12 cellular contexts compared by ENCODE assay signal in genomic region chr20:184288-184687, GRCh38. TPM values are rescaled to one million over a fixed set of nuclear protein-coding genes. Genes with fewer than 3 reads are reported as not detected.
"Had no signal": no experiment of that assay in that cellular context is flagged by ENCODE, and none has a peak within 500 bp of the region (broad histone marks: within the 10 kb centered on the region; RNA-seq: fewer than 3 reads in every experiment).

No MANE protein-coding gene starts in this region.

- H3K27ac ChIP-seq: GM23248 had no signal

- ATAC-seq: GM23338, HCT116 had no signal

- H3K27ac Mint-ChIP-seq: GM23338, H9, HFFc6 had no signal

- H3K36me3 ChIP-seq: HAP-1 had no signal

- H2AFZ ChIP-seq: GM23248, GM23338 had no signal

- H3K4me3 Mint-ChIP-seq: GM23338, H9, HFFc6 had no signal

- H3K4me3 ChIP-seq: GM23248, GM23338, HAP-1 had no signal

- H3K9ac ChIP-seq: GM23248 had no signal

- H3K9me3 ChIP-seq: HAP-1 had no signal

- FAIRE-seq: H1, H54 had no signal

- DNase-seq: GM23248, GOT3, H7, H9, HCEC 1CT, HFFc6 had no signal

RNA-seq across cellular contexts. Expression of gene DEFB128, which starts 5.2 kb away (rescaled TPM):
- total RNA-seq: GM23248, GM23338, H1, H4, H7, H9, HFFc6 had no signal
- polyA plus RNA-seq: GM23248, GM23338, H1 had no signal

RNA-seq across cellular contexts. Expression of gene DEFB127, which starts 27.0 kb away (rescaled TPM):
- total RNA-seq: GM23248, GM23338, H1, H4, H7, H9, HFFc6 had no signal
- polyA plus RNA-seq: GM23248, GM23338, H1 had no signal

RNA-seq across cellular contexts. Expression of gene DEFB126, which starts 41.9 kb away (rescaled TPM):
- total RNA-seq: GM23248, GM23338, H1, H4, H7, H9, HFFc6 had no signal
- polyA plus RNA-seq: GM23248, GM23338, H1 had no signal

RNA-seq across cellular contexts. Expression of gene DEFB129, which starts 42.8 kb away (rescaled TPM):
- total RNA-seq: GM23248, GM23338, H1, H4, H7, H9, HFFc6 had no signal
- polyA plus RNA-seq: GM23248, GM23338, H1 had no signal
